ENCODE assay signal across 9 cellular contexts in the genomic region with DNA sequence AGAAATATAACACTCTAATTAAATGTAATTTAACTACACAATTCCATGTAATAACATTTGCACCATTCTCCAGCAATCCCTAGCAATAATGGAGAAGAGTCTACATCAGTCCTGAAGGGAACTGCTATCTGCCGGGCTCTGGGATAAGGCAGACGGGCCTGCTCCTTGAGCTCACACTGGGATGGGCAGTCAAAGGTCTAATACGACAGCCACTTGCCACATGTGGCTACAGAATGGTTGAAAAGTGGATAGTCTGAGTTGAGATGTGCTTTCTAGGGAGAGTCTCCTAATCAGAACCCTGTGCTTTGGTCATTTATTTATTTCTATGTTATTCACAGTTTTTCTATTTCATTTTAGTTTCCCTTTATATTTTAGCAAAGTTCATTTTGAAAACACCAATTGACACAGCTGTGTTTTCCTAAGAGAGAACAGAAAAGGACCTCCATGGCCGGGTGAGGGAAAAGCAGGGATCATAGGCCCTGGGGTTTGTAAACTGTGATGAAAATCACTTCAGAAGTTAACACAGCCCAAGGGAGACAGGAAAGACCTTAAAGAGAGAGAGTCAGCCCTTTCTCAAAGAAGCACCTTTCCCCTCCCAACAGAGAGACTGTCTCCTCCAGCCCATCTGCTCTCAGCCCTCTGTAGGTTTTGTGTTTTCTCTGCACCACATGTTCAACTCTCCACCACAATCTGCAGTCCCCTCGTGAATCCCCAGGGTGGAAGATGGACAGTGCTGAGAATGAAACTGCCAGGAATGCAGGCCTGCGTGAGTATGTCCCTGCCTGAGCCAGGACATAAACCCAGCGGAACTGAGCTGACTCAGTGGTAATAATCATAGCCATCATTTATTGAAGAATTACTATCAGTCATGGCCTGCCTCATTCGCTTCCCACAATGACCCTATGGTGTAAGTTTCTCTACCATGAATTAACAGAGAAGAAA. TPM values are rescaled to one million over a fixed set of nuclear protein-coding genes. Genes with fewer than 3 reads are reported as not detected.
DNase-seq lines count a peak whose midpoint lies in the region; ATAC-seq, FAIRE-seq and TF ChIP-seq lines count a peak whose summit lies in the region.
"Had no signal": no experiment of that assay in that cellular context is flagged by ENCODE, and none has a peak within 500 bp of the region (broad histone marks: within the 10 kb centered on the region; RNA-seq: fewer than 3 reads in every experiment).

No MANE protein-coding gene starts in this region.

- POLR2A ChIA-PET in H1 (lab: Charles Lee; ENCODE audit: partially characterized antibody) = interaction anchor here (1.0 kb wide), 1 partner anchor 82 kb away, joined by 3 read pairs; no protein-coding TSS in a partner anchor

- H3K4me1 ChIP-seq in H1 (replicated peaks in 1 of 4; ENCODE audit: control insufficient read depth in 3 of 4, insufficient read depth in 4 of 4, low read length in 3 of 4) (no peaks in the 10 kb centered on the region), muscle layer of duodenum (ENCODE audit: control insufficient read depth in 1 of 2, insufficient read depth in 2 of 2, low read length in 2 of 2) (peaks cover 4 to 8% of the 10 kb centered on the region in 2 donors)

- H3K4me1 Mint-ChIP-seq in activated T-helper 1 cell treated with anti-CD3 and anti-CD28 coated beads, Interleukin-12 subunit alpha, Interleukin-12 subunit beta, Interleukin-2, Interleukin-4 antibody, amounts not matched to agents 30 ng/mL and 10 ng/mL and 1 ng/mL, durations not matched to agents 14 hours and 24 hours and 36 hours (ENCODE audit: low read depth) = peaks cover 20% of the 10 kb centered on the region
- H3K4me1 Mint-ChIP-seq in stimulated activated naive B cell treated with anti-CD40 and anti-IgM and Interleukin-4, amounts not matched to agents 10 μg/mL and 1 μg/mL and 100 μg/mL, for 72 hours = peaks cover 2 to 11% of the 10 kb centered on the region in 2 donors

- H2BK5ac ChIP-seq in H1 (ENCODE audit: low read depth, low read length) = no peak overlapping the region

- no peak for TF ChIP-seq POLR2A in H1 (IDR thresholded peaks at IDR 0.05; ENCODE audit: control extremely low read depth in 1 of 2, low read depth in 2 of 2, low read length in 2 of 2)

- FAIRE-seq in H1 (lab: Jason Lieb, UNC) = no peak

- H3K14ac ChIP-seq in H1 (ENCODE audit: insufficient read length) = no peak overlapping the region

- H3K56ac ChIP-seq in H1 (replicated peaks; ENCODE audit: insufficient read length, low read depth, low read length) = no peak overlapping the region

- no peaks in the 10 kb centered on the region for H4K20me1 ChIP-seq in H1 (replicated peaks in 1 of 2; ENCODE audit: control insufficient read depth in 1 of 2, insufficient read depth in 2 of 2, low read length in 2 of 2)

- no peak overlapping the region for H3K27ac Mint-ChIP-seq in activated T-helper 1 cell treated with anti-CD3 and anti-CD28 coated beads, Interleukin-12 subunit alpha, Interleukin-12 subunit beta, Interleukin-2, Interleukin-4 antibody, amounts not matched to agents 30 ng/mL and 10 ng/mL and 1 ng/mL, durations not matched to agents 14 hours and 24 hours and 36 hours
- no peak overlapping the region for H3K27ac Mint-ChIP-seq in stimulated activated naive B cell treated with anti-CD40 and anti-IgM and Interleukin-4, amounts not matched to agents 10 μg/mL and 1 μg/mL and 100 μg/mL, for 72 hours

- H3K36me3 Mint-ChIP-seq in activated T-helper 1 cell treated with anti-CD3 and anti-CD28 coated beads, Interleukin-12 subunit alpha, Interleukin-12 subunit beta, Interleukin-2, Interleukin-4 antibody, amounts not matched to agents 30 ng/mL and 10 ng/mL and 1 ng/mL, durations not matched to agents 14 hours and 24 hours and 36 hours (ENCODE audit: low read depth) = no peaks in the 10 kb centered on the region
- H3K36me3 Mint-ChIP-seq in stimulated activated naive B cell treated with anti-CD40 and anti-IgM and Interleukin-4, amounts not matched to agents 10 μg/mL and 1 μg/mL and 100 μg/mL, for 72 hours = peaks cover 0 to 5% of the 10 kb centered on the region in 2 donors

- no peaks in the 10 kb centered on the region for H3K9me3 Mint-ChIP-seq in activated T-helper 1 cell treated with anti-CD3 and anti-CD28 coated beads, Interleukin-12 subunit alpha, Interleukin-12 subunit beta, Interleukin-2, Interleukin-4 antibody, amounts not matched to agents 30 ng/mL and 10 ng/mL and 1 ng/mL, durations not matched to agents 14 hours and 24 hours and 36 hours
- H3K9me3 Mint-ChIP-seq in stimulated activated naive B cell treated with anti-CD40 and anti-IgM and Interleukin-4, amounts not matched to agents 10 μg/mL and 1 μg/mL and 100 μg/mL, for 72 hours = peaks cover 0 to 5% of the 10 kb centered on the region in 2 donors

- no peak overlapping the region for H3K27ac ChIP-seq in H1 (ENCODE audit: low read depth, low read length)
- peak overlapping the region; percentile 67 for H3K27ac ChIP-seq in muscle layer of duodenum (ENCODE audit: low read length)

- H3K4me3 ChIP-seq in H1 (ENCODE audit: extremely low read depth in 1 of 4, insufficient read depth in 2 of 4, low read depth in 3 of 4, low read length in 4 of 4) (no peak overlapping the region), muscle layer of duodenum (ENCODE audit: low read depth in 1 of 2, low read length in 2 of 2) (peak overlapping the region in 1 of 2 donors; percentile 18)

- intact Hi-C loops in activated T-helper 1 cell treated with anti-CD3 and anti-CD28 coated beads, Interleukin-12 subunit alpha, Interleukin-12 subunit beta, Interleukin-2, Interleukin-4 antibody, amounts not matched to agents 30 ng/mL and 10 ng/mL and 1 ng/mL, durations not matched to agents 14 hours and 24 hours and 36 hours (cut with micrococcal nuclease) = no loop called here

- ATAC-seq in stimulated activated naive B cell treated with anti-CD40 and anti-IgM and Interleukin-4, amounts not matched to agents 10 μg/mL and 1 μg/mL and 100 μg/mL, for 72 hours (replicated peaks) = no peak

- 88% methylated on average over 8 of the region's 8 CpGs; no CpG with 5 or more reads in 1 of the 2 experiments for WGBS in H1 (ENCODE audit: extremely low coverage in 1 of 2, insufficient coverage in 1 of 2, insufficient read length in 1 of 2, insufficient replicate concordance in 2 of 2, low coverage in 1 of 2, low lambda C conversion rate in 2 of 2, missing lambda C conversion rate in 1 of 2), 2 experiments

- H3K36me3 ChIP-seq in H1 (ENCODE audit: control insufficient read depth in 2 of 4, insufficient read depth in 4 of 4, low read length in 3 of 4) (no peaks in the 10 kb centered on the region), muscle layer of duodenum (ENCODE audit: control insufficient read depth in 1 of 2, insufficient read depth in 2 of 2, low read length in 2 of 2) (no peaks in the 10 kb centered on the region)

- no peak overlapping the region for H3K23ac ChIP-seq in H1 (ENCODE audit: insufficient read length)

- H3K27me3 ChIP-seq in H1 (replicated peaks in 1 of 4; ENCODE audit: control insufficient read depth in 3 of 4, extremely low read depth in 1 of 4, insufficient read depth in 3 of 4, low read length in 3 of 4) (no peaks in the 10 kb centered on the region), muscle layer of duodenum (ENCODE audit: low read depth, low read length) (no peaks in the 10 kb centered on the region)

- H3K18ac ChIP-seq in H1 (ENCODE audit: extremely low read depth, low read length) = no peak overlapping the region

- H2BK12ac ChIP-seq in H1 (ENCODE audit: low read depth, low read length) = no peak overlapping the region

- DNase-seq in AG08395 (ENCODE audit: low spot score) (peak; percentile 92), NCI-H1694 treated with DMSO at 0.1 percent for 48 hours (lab: John Stamatoyannopoulos, UW) (peak; percentile 23), H1 (ENCODE audit: low read depth in 1 of 2, low spot score in 2 of 2) (no peak), midbrain (lab: John Stamatoyannopoulos, UW) (no peak), cerebellar cortex (ENCODE audit: low spot score) (no peak)
- no peak for DNase-seq in activated T-helper 1 cell treated with anti-CD3 and anti-CD28 coated beads, Interleukin-12 subunit alpha, Interleukin-12 subunit beta, Interleukin-2, Interleukin-4 antibody, amounts not matched to agents 30 ng/mL and 10 ng/mL and 1 ng/mL, durations not matched to agents 14 hours and 24 hours and 36 hours (ENCODE audit: low spot score)
- DNase-seq in stimulated activated naive B cell treated with anti-CD40 and anti-IgM and Interleukin-4, amounts not matched to agents 10 μg/mL and 1 μg/mL and 100 μg/mL, for 72 hours = no peak
- DNase-seq: substantia nigra had no signal

- no peaks in the 10 kb centered on the region for H3K27me3 Mint-ChIP-seq in activated T-helper 1 cell treated with anti-CD3 and anti-CD28 coated beads, Interleukin-12 subunit alpha, Interleukin-12 subunit beta, Interleukin-2, Interleukin-4 antibody, amounts not matched to agents 30 ng/mL and 10 ng/mL and 1 ng/mL, durations not matched to agents 14 hours and 24 hours and 36 hours (ENCODE audit: insufficient read depth)
- H3K27me3 Mint-ChIP-seq in stimulated activated naive B cell treated with anti-CD40 and anti-IgM and Interleukin-4, amounts not matched to agents 10 μg/mL and 1 μg/mL and 100 μg/mL, for 72 hours = peaks cover 6% of the 10 kb centered on the region in 2 donors

- H2BK15ac ChIP-seq in H1 (ENCODE audit: low read length) = no peak overlapping the region

- H2BK20ac ChIP-seq in H1 (ENCODE audit: low read length) = no peak overlapping the region

- no peaks in the 10 kb centered on the region for H3K9me3 ChIP-seq in H1 (ENCODE audit: insufficient read depth in 2 of 2, low read depth in 1 of 2, low read length in 1 of 2)
- H3K9me3 ChIP-seq in muscle layer of duodenum (ENCODE audit: control insufficient read depth in 1 of 2, low read length in 2 of 2) = no peaks in the 10 kb centered on the region

- TF ChIP-seq CTCF in H1 (IDR thresholded peaks at IDR 0.05; ENCODE audit: control extremely low read depth in 1 of 3, insufficient read depth in 1 of 3, low read depth in 1 of 3, low read length in 3 of 3) = no peak

- H3K23me2 ChIP-seq in H1 (ENCODE audit: low read depth, low read length) = no peaks in the 10 kb centered on the region

- no peak for TF ChIP-seq EP300 in H1 (IDR thresholded peaks at IDR 0.05; ENCODE audit: borderline replicate concordance in 1 of 2, low read depth in 2 of 2, low read length in 2 of 2)

- H3K9ac ChIP-seq in H1 (replicated peaks in 1 of 4; ENCODE audit: extremely low read depth in 1 of 4, low read depth in 3 of 4, low read length in 3 of 4) = no peak overlapping the region

- H3K79me1 ChIP-seq in H1 (ENCODE audit: low read depth, low read length) = no peaks in the 10 kb centered on the region

- H3K4me2 ChIP-seq in H1 (ENCODE audit: insufficient read depth in 1 of 2, low read depth in 2 of 2, low read length in 2 of 2) = no peak overlapping the region

- no peak for TF ChIP-seq RAD21 in H1 (IDR thresholded peaks at IDR 0.05 in 1 of 2, conservative IDR thresholded peaks at IDR 0.05 in 1 of 2; ENCODE audit: low read depth in 2 of 2, low read length in 2 of 2)

- no peak overlapping the region for H4K5ac ChIP-seq in H1 (ENCODE audit: insufficient read length, low read depth, low read length)

- no peak overlapping the region; the same call in 1 of the 2 replicates for H4K8ac ChIP-seq in H1 (ENCODE audit: extremely low read depth, insufficient read depth, low read length)

- no peak overlapping the region for H4K91ac ChIP-seq in H1 (replicated peaks; ENCODE audit: insufficient read length, low read length)

- no peak overlapping the region for H3K4ac ChIP-seq in H1 (replicated peaks; ENCODE audit: insufficient read length, low read depth, low read length)

- H2BK120ac ChIP-seq in H1 (replicated peaks; ENCODE audit: low read depth, low read length) = no peak overlapping the region

- CTCF ChIA-PET in H1 (lab: Charles Lee; ENCODE audit: partially characterized antibody) = interaction anchor here (0.6 to 0.9 kb wide), 2 partner anchors 14 to 15 kb away, joined by 3 to 5 read pairs; no protein-coding TSS in a partner anchor

- no peak overlapping the region for H2AK5ac ChIP-seq in H1 (ENCODE audit: low read depth, low read length)

- no peaks in the 10 kb centered on the region for H3K79me2 ChIP-seq in H1 (ENCODE audit: control insufficient read depth in 1 of 2, insufficient read depth in 2 of 2, low read length in 2 of 2)

- no peak overlapping the region for H3K4me3 Mint-ChIP-seq in activated T-helper 1 cell treated with anti-CD3 and anti-CD28 coated beads, Interleukin-12 subunit alpha, Interleukin-12 subunit beta, Interleukin-2, Interleukin-4 antibody, amounts not matched to agents 30 ng/mL and 10 ng/mL and 1 ng/mL, durations not matched to agents 14 hours and 24 hours and 36 hours
- no peak overlapping the region for H3K4me3 Mint-ChIP-seq in stimulated activated naive B cell treated with anti-CD40 and anti-IgM and Interleukin-4, amounts not matched to agents 10 μg/mL and 1 μg/mL and 100 μg/mL, for 72 hours

- H2AFZ ChIP-seq in H1 (ENCODE audit: low read length) = 0 out of 2 replicates have a peak overlapping the region, but pooled peaks have one; percentile 43

RNA-seq across cellular contexts. Expression of a gene that starts 11.6 kb away (rescaled TPM):
- 0.88 and 1.3 TPM in 2 replicates for total RNA-seq in H1 (2021; fragmentation: NEBNext Ultra II Directional; extraction: Animal tissue kit (Norgen Biotek cat#: 25700))
- 0.08 and 0.18 TPM in 2 replicates for polyA plus RNA-seq in H1 (2011; rRNA removed)
- polyA plus RNA-seq in H1 (2011; cell fraction: cytosol; rRNA removed) = 0.31 TPM
- 0.13 TPM for polyA plus RNA-seq in H1 (2011; cell fraction: nucleus; rRNA removed)
- 0.25 to 0.70 TPM (median 0.36 TPM) in 4 replicates for polyA plus RNA-seq in H1 (2012, experiment 1 of 2)
- 0.07 TPM for polyA plus RNA-seq in H1 (2012, experiment 2 of 2)
- polyA plus RNA-seq in H1 (2013, experiment 1 of 2) = 0.45 TPM
- polyA plus RNA-seq in H1 (2013, experiment 2 of 2) = 0.61 TPM
- 0.25 and 0.68 TPM in 2 replicates for polyA minus RNA-seq in H1 (2011; rRNA and poly(A)+ RNA removed)
- polyA minus RNA-seq in H1 (2011; cell fraction: cytosol; rRNA and poly(A)+ RNA removed) = not detected
- 1.8 TPM for polyA minus RNA-seq in H1 (2011; cell fraction: nucleus; rRNA and poly(A)+ RNA removed)
- 0.26 and 0.34 TPM in 2 replicates for total RNA-seq in activated T-helper 1 cell treated with anti-CD3 and anti-CD28 coated beads, Interleukin-12 subunit alpha, Interleukin-12 subunit beta, Interleukin-2, Interleukin-4 antibody, amounts not matched to agents 30 ng/mL and 10 ng/mL and 1 ng/mL, durations not matched to agents 14 hours and 24 hours and 36 hours

Comparison
In these comparisons a context has a peak if more than half of its experiments do, and no peak if none do; other contexts are left out.
1. DNase-seq: peak in AG08395 (single experiment) and NCI-H1694 treated with DMSO at 0.1 percent for 48 hours (single experiment); none in H1 (0 of 2), midbrain (single experiment), activated T-helper 1 cell treated with anti-CD3 and anti-CD28 coated beads, Interleukin-12 subunit alpha, Interleukin-12 subunit beta, Interleukin-2, Interleukin-4 antibody, amounts not matched to agents 30 ng/mL and 10 ng/mL and 1 ng/mL, durations not matched to agents 14 hours and 24 hours and 36 hours (single experiment), cerebellar cortex (single experiment) and stimulated activated naive B cell treated with anti-CD40 and anti-IgM and Interleukin-4, amounts not matched to agents 10 μg/mL and 1 μg/mL and 100 μg/mL, for 72 hours (single experiment).